8 cellular contexts compared by ENCODE assay signal in genomic region chr15:92883643-92884458, GRCh38. TPM values are rescaled to one million over a fixed set of nuclear protein-coding genes. Genes with fewer than 3 reads are reported as not detected.
DNase-seq lines count a peak whose midpoint lies in the region; ATAC-seq lines count a peak whose summit lies in the region.

No MANE protein-coding gene starts in this region.

- WGBS in aorta, 2 donors: 0% methylated on average over 19 of the region's 19 CpGs

- H3K4me1 ChIP-seq in aorta (ENCODE audit: control insufficient read depth in 1 of 2, insufficient read depth in 2 of 2, low read length in 2 of 2): no peaks in the 10 kb centered on the region

- peak overlapping the region; percentile 100 for H3K27ac ChIP-seq in aorta (ENCODE audit: low read depth in 1 of 2, low read length in 2 of 2)

- H3K27me3 Mint-ChIP-seq in activated CD4-positive, alpha-beta T cell treated with anti-CD3 and anti-CD28 coated beads, Interleukin-2, amount 10 ng/mL, durations not matched to agents 24 days and 14 days: peaks cover 2% of the 10 kb centered on the region
- no peaks in the 10 kb centered on the region for H3K27me3 Mint-ChIP-seq in memory B cell

- H3K36me3 Mint-ChIP-seq in activated CD4-positive, alpha-beta T cell treated with anti-CD3 and anti-CD28 coated beads, Interleukin-2, amount 10 ng/mL, durations not matched to agents 24 days and 14 days (ENCODE audit: low read depth): peaks cover 55% of the 10 kb centered on the region
- peaks cover 12% of the 10 kb centered on the region for H3K36me3 Mint-ChIP-seq in memory B cell

- H3K36me3 ChIP-seq in aorta (ENCODE audit: control insufficient read depth in 1 of 2, insufficient read depth in 2 of 2, low read length in 1 of 2): no peaks in the 10 kb centered on the region

- H3K4me3 ChIP-seq in aorta (ENCODE audit: low read length in 2 of 2): peak overlapping the region; percentile 100

- peaks cover 57% of the 10 kb centered on the region for H3K4me1 Mint-ChIP-seq in activated CD4-positive, alpha-beta T cell treated with anti-CD3 and anti-CD28 coated beads, Interleukin-2, amount 10 ng/mL, durations not matched to agents 24 days and 14 days
- H3K4me1 Mint-ChIP-seq in memory B cell: peaks cover 19% of the 10 kb centered on the region

- H3K27ac Mint-ChIP-seq in activated CD4-positive, alpha-beta T cell treated with anti-CD3 and anti-CD28 coated beads, Interleukin-2, amount 10 ng/mL, durations not matched to agents 24 days and 14 days: peak overlapping the region; percentile 98
- peak overlapping the region; percentile 91 for H3K27ac Mint-ChIP-seq in memory B cell

- H3K27me3 ChIP-seq in aorta (ENCODE audit: control insufficient read depth in 1 of 2, insufficient read depth in 2 of 2, low read length in 1 of 2): no peaks in the 10 kb centered on the region

- H3K9me3 ChIP-seq in aorta (ENCODE audit: control insufficient read depth, low read length): no peaks in the 10 kb centered on the region

- intact Hi-C loops in activated CD4-positive, alpha-beta T cell treated with anti-CD3 and anti-CD28 coated beads, Interleukin-2, amount 10 ng/mL, durations not matched to agents 24 days and 14 days (cut with micrococcal nuclease): loop anchor here (5.0 kb wide), 1 partner anchor 33 kb away; no protein-coding TSS in a partner anchor
- intact Hi-C loops in aorta (cut with DNase I): loop anchor here (2.0 to 5.0 kb wide), 6 partner anchors 21 to 75 kb away; no protein-coding TSS in a partner anchor

- peak overlapping the region; percentile 88 for H3K4me3 Mint-ChIP-seq in activated CD4-positive, alpha-beta T cell treated with anti-CD3 and anti-CD28 coated beads, Interleukin-2, amount 10 ng/mL, durations not matched to agents 24 days and 14 days
- peak overlapping the region; percentile 97 for H3K4me3 Mint-ChIP-seq in memory B cell

- DNase-seq in activated CD4-positive, alpha-beta T cell treated with anti-CD3 and anti-CD28 coated beads, Interleukin-2, amount 10 ng/mL, durations not matched to agents 24 days and 14 days: peak; percentile 81
- no peak for DNase-seq in activated CD4-positive, alpha-beta T cell treated with anti-CD3 and anti-CD28 coated beads, Interleukin-2, amount 50 U/mL, for 48 hours
- DNase-seq in OCI-M1 (lab: John Stamatoyannopoulos, UW) (peak; percentile 50), cerebellar cortex (ENCODE audit: low spot score) (peak; percentile 48), memory B cell (ENCODE audit: low spot score in 2 of 2) (peak in 1 of 2 donors; percentile 50), aorta (no peak)
- no peak for DNase-seq in activated CD4-positive, alpha-beta T cell treated with anti-CD3 and anti-CD28 coated beads, Interleukin-2, amount 50 U/mL, for 4 hours

- H3K9me3 Mint-ChIP-seq in activated CD4-positive, alpha-beta T cell treated with anti-CD3 and anti-CD28 coated beads, Interleukin-2, amount 10 ng/mL, durations not matched to agents 24 days and 14 days: no peaks in the 10 kb centered on the region
- H3K9me3 Mint-ChIP-seq in memory B cell: no peaks in the 10 kb centered on the region

- peak; percentile 8 for ATAC-seq in memory B cell (ENCODE audit: low read depth)
- ATAC-seq in aorta (ENCODE audit: low FRiP score): no peak
- ATAC-seq in GM19455 (IDR thresholded peaks at IDR 0.05; ENCODE audit: unreplicated experiment): no peak

RNA-seq across cellular contexts. Expression of gene CHD2, which starts 16.3 kb away (rescaled TPM):
- 105 and 111 TPM in 2 replicates for total RNA-seq in activated CD4-positive, alpha-beta T cell treated with anti-CD3 and anti-CD28 coated beads, Interleukin-2, amount 10 ng/mL, durations not matched to agents 24 days and 14 days
- 100 to 1,000 TPM; 120 to 144 TPM for total RNA-seq in aorta
- 10 to 100 TPM; 38.0 to 42.6 TPM for polyA plus RNA-seq in aorta

Comparison
In these comparisons a context has a peak if more than half of its experiments do, and no peak if none do; other contexts are left out.
1. DNase-seq: peak in activated CD4-positive, alpha-beta T cell treated with anti-CD3 and anti-CD28 coated beads, Interleukin-2, amount 10 ng/mL, durations not matched to agents 24 days and 14 days (single experiment), OCI-M1 (single experiment) and cerebellar cortex (single experiment); none in activated CD4-positive, alpha-beta T cell treated with anti-CD3 and anti-CD28 coated beads, Interleukin-2, amount 50 U/mL, for 48 hours (0 of 2), aorta (0 of 2) and activated CD4-positive, alpha-beta T cell treated with anti-CD3 and anti-CD28 coated beads, Interleukin-2, amount 50 U/mL, for 4 hours (0 of 2).